In the genomic region with DNA sequence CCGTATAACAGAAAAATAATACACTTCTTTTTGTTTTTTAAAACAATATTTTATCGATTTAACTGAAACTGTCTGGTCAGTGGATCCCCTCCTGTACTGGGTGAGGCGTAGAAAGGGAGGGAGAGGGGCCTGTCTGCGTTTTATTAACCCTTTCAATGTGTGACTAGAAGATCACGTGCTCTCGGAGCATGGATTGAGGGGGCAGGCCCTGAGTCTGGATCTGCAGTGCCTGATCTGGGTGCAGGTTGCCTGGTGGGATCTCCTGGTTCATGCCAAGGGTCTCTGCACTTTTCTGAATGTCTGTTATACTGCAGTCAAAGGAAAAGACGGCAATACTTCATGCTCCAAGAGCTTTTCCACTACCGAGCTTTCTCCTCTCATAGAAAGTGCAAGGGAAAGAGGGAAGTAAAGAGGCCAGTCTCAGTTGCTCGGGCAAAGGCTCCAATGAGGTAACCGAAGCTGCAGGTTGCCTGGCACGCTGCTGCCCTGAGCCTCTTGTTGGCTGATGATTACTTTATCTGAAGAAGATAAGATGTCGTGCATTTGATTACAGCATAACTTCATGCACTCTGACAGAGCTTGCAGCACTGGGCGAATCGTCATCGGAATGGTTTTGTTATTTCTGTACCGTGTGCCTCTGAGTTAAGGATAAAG, we compare ENCODE assay signal across 21 cellular contexts.
"Had no signal": no experiment of that assay in that cellular context is flagged by ENCODE, and none has a peak within 500 bp of the region (broad histone marks: within the 10 kb centered on the region; RNA-seq: fewer than 3 reads in every experiment).

No MANE protein-coding gene starts in this region.

- H3K4me1 ChIP-seq: foreskin keratinocyte, psoas muscle, right lobe of liver, testis, upper lobe of left lung had no signal

- ATAC-seq: activated CD8-positive, alpha-beta T cell treated with anti-CD3 and anti-CD28 coated beads, Interleukin-2, amount 10 ng/mL, durations not matched to agents 7 days and 5 days; foreskin keratinocyte; psoas muscle; right lobe of liver; stimulated activated memory B cell treated with anti-CD40 and anti-IgM and Interleukin-4, amounts not matched to agents 10 μg/mL and 1 μg/mL and 100 μg/mL, for 72 hours; T-cell had no signal

- DNase-seq: activated CD4-positive, alpha-beta T cell treated with anti-CD3 and anti-CD28 coated beads, Interleukin-2, amount 10 ng/mL, durations not matched to agents 24 days and 14 days; activated CD4-positive, CD25-positive, alpha-beta regulatory T cell; activated CD8-positive, alpha-beta T cell treated with anti-CD3 and anti-CD28 coated beads, Interleukin-2, amount 10 ng/mL, durations not matched to agents 7 days and 5 days; activated naive CD4-positive, alpha-beta T cell; activated naive CD8-positive, alpha-beta T cell treated with anti-CD3 and anti-CD28 coated beads for 36 hours; amniotic stem cell; foreskin keratinocyte; left cardiac atrium; nephron progenitor cell; psoas muscle; stimulated activated CD4-positive, alpha-beta T cell treated with anti-CD3 and anti-CD28 coated beads, Interleukin-4, amount 100 ng/mL, for 4 hours; T-helper 9 cell; testis had no signal

- H3K9me3 ChIP-seq: psoas muscle, right lobe of liver, testis, upper lobe of left lung had no signal

- H3K27me3 ChIP-seq: right lobe of liver, testis, upper lobe of left lung had no signal

- H3K4me3 ChIP-seq: cardiac muscle cell, hepatocyte, lung, psoas muscle, right lobe of liver, SK-N-MC, testis, upper lobe of left lung had no signal

- H3K27ac ChIP-seq: cardiac muscle cell, foreskin keratinocyte, hepatocyte, psoas muscle, right lobe of liver, SK-N-MC, testis, upper lobe of left lung had no signal

- H3K36me3 ChIP-seq: cardiac muscle cell, right lobe of liver, upper lobe of left lung had no signal
